In genomic region chr3:171778493-171778892, GRCh38 we compare ENCODE assay signal across 27 cellular contexts. TPM values are rescaled to one million over a fixed set of nuclear protein-coding genes. Genes with fewer than 3 reads are reported as not detected.
DNase-seq lines count a peak whose midpoint lies in the region; ATAC-seq and TF ChIP-seq lines count a peak whose summit lies in the region.
"Had no signal": no experiment of that assay in that cellular context is flagged by ENCODE, and none has a peak within 500 bp of the region (broad histone marks: within the 10 kb centered on the region; RNA-seq: fewer than 3 reads in every experiment).

No MANE protein-coding gene starts in this region.

- H2AK5ac ChIP-seq in IMR-90 (ENCODE audit: low read depth, low read length) = no peak overlapping the region

- H3K79me1 ChIP-seq in IMR-90 (ENCODE audit: low read depth in 1 of 2, low read length in 2 of 2) = peaks cover 9 to 16% of the 10 kb centered on the region in 2 experiments; a peak in 3 of 4 replicates

- 94% methylated on average over 5 of the region's 5 CpGs; no CpG with 5 or more reads in 1 of the 2 experiments for WGBS in IMR-90 (ENCODE audit: extremely low coverage in 2 of 2, insufficient read length in 1 of 2), 2 experiments
- WGBS in GM23248 (ENCODE audit: low coverage in 1 of 2, low lambda C conversion rate in 2 of 2, missing lambda C conversion rate in 2 of 2), 2 experiments = 90 to 95% methylated on average over 5 of the region's 5 CpGs

- TF ChIP-seq RAD21 in IMR-90 (IDR thresholded peaks at IDR 0.05; ENCODE audit: low read length) = no peak

- TF ChIP-seq CTCF in GM13977 (IDR thresholded peaks at IDR 0.05; ENCODE audit: extremely low read depth, insufficient read depth, missing control alignments) (peak; percentile 3), IMR-90 (conservative IDR thresholded peaks at IDR 0.05; ENCODE audit: low read depth, low read length) (no peak), dorsolateral prefrontal cortex (IDR thresholded peaks at IDR 0.05 in 54 of 56, conservative IDR thresholded peaks at IDR 0.05 in 2 of 56; ENCODE audit: low read depth in 1 of 56, partially characterized antibody in 56 of 56) (peak in 23 of 56 donors; percentile 14 to 57 (median 27)), A673 (conservative IDR thresholded peaks at IDR 0.05; ENCODE audit: low read depth, low read length) (no peak)

- ATAC-seq in IMR-90 (ENCODE audit: low read depth) = no peak
- ATAC-seq: foreskin keratinocyte, psoas muscle had no signal

- in situ Hi-C loops in GM13977 (cut with MboI; ENCODE audit: low pct_unique_long_range_greater_than_20kb, low sequenced_read_pairs, unreplicated experiment) (no loop called here), IMR-90 (cut with MboI; ENCODE audit: low sequenced_read_pairs) (no loop called here), GM23248 (cut with MboI) (no loop called here), KBM-7 (cut with MboI; ENCODE audit: low pct_unique_long_range_greater_than_20kb, low sequenced_read_pairs) (no loop called here)

- no peaks in the 10 kb centered on the region for H3K27me3 Mint-ChIP-seq in activated T-cell treated with anti-CD3 and anti-CD28 coated beads, Interleukin-2, amount 50 U/mL, for 24 hours

- H2BK5ac ChIP-seq in IMR-90 (ENCODE audit: low read depth, low read length, poor library complexity, severe bottlenecking) = no peak overlapping the region

- H3K4me3 ChIP-seq in IMR-90 (ENCODE audit: insufficient read depth, low read depth, low read length) (no peak overlapping the region), dorsolateral prefrontal cortex (no peak overlapping the region), GM23248 (no peak overlapping the region), A673 (ENCODE audit: low read depth, low read length, poor library complexity, severe bottlenecking) (no peak overlapping the region)
- H3K4me3 ChIP-seq: esophagus muscularis mucosa, hepatocyte, psoas muscle, uterus had no signal

- no peak overlapping the region for H3K14ac ChIP-seq in IMR-90 (replicated peaks; ENCODE audit: low read depth, low read length)

- H3K4me2 ChIP-seq in IMR-90 (ENCODE audit: low read depth, low read length) = no peak overlapping the region
- H3K4me2 ChIP-seq in GM23248 (ENCODE audit: unreplicated experiment) = no peak overlapping the region
- H3K4me2 ChIP-seq: hepatocyte had no signal

- H3K27ac Mint-ChIP-seq in activated T-cell treated with anti-CD3 and anti-CD28 coated beads, Interleukin-2, amount 50 U/mL, for 24 hours = no peak overlapping the region
- H3K27ac Mint-ChIP-seq: activated CD4-positive, alpha-beta T cell treated with anti-CD3 and anti-CD28 coated beads, Interleukin-2, amount 10 ng/mL, durations not matched to agents 7 days and 5 days; activated T-cell treated with anti-CD3 and anti-CD28 coated beads, Interleukin-2, amount 50 U/mL, for 72 hours; brain; CD4-positive, CD25-positive, alpha-beta regulatory T cell; H9 had no signal

- no peak overlapping the region for H2AK9ac ChIP-seq in IMR-90 (replicated peaks; ENCODE audit: low read depth, low read length, poor library complexity)

- dilution Hi-C loops in IMR-90 (cut with HindIII; ENCODE audit: low sequenced_read_pairs, unreplicated experiment) = no loop called here

- POLR2A ChIA-PET in IMR-90 (lab: Charles Lee; ENCODE audit: unreplicated experiment) = no interaction called here
- POLR2A ChIA-PET in A673 (lab: Charles Lee; ENCODE audit: low non-redundant PET) = no interaction called here

- no peak overlapping the region for H4K8ac ChIP-seq in IMR-90 (ENCODE audit: low read depth in 2 of 2, low read length in 2 of 2)

- H3K4ac ChIP-seq in IMR-90 (ENCODE audit: low read depth, low read length) = no peak overlapping the region

- peaks cover 17% of the 10 kb centered on the region for H3F3A ChIP-seq in GM23248 (ENCODE audit: insufficient read depth)

- H3K9me3 ChIP-seq in IMR-90 (ENCODE audit: control insufficient read depth, insufficient read depth, low read length) = peaks cover 4% of the 10 kb centered on the region; the same call in 1 of the 2 replicates
- H3K9me3 ChIP-seq in GM23248 (ENCODE audit: low read depth) = no peaks in the 10 kb centered on the region
- no peaks in the 10 kb centered on the region for H3K9me3 ChIP-seq in A673 (ENCODE audit: low read depth, low read length, poor library complexity, severe bottlenecking)
- H3K9me3 ChIP-seq: esophagus muscularis mucosa, psoas muscle, uterus had no signal

- H3K27me3 ChIP-seq in IMR-90 (ENCODE audit: control insufficient read depth, insufficient read depth, low read length) = no peaks in the 10 kb centered on the region
- H3K27me3 ChIP-seq in dorsolateral prefrontal cortex = no peaks in the 10 kb centered on the region
- no peaks in the 10 kb centered on the region for H3K27me3 ChIP-seq in GM23248 (replicated peaks; ENCODE audit: insufficient read depth)
- no peaks in the 10 kb centered on the region for H3K27me3 ChIP-seq in A673 (replicated peaks; ENCODE audit: insufficient read depth, low read depth, low read length, poor library complexity)
- H3K27me3 ChIP-seq: esophagus muscularis mucosa, foreskin keratinocyte, hepatocyte, uterus had no signal

- no peak overlapping the region for H2BK15ac ChIP-seq in IMR-90 (ENCODE audit: low read depth, low read length)

- peaks cover 3% of the 10 kb centered on the region; the same call in 1 of the 2 replicates for H3K9me1 ChIP-seq in IMR-90 (ENCODE audit: insufficient read depth, low read length)

- H3K9me2 ChIP-seq in GM23248 (ENCODE audit: insufficient read depth) = no peaks in the 10 kb centered on the region

- BruUV-seq in IMR-90 (replicated peaks; lab: Mats Ljungman, UMichigan) (no TSS peak), A673 (replicated peaks; lab: Mats Ljungman, UMichigan) (no TSS peak)

- DNase-seq in GM13977 (ENCODE audit: low spot score) (no peak), IMR-90 (no peak), dorsolateral prefrontal cortex (no peak), pons (ENCODE audit: low spot score) (peak; percentile 87), GM23248 (no peak), KBM-7 (no peak), A673 (ENCODE audit: low spot score) (no peak)
- DNase-seq in activated T-cell treated with anti-CD3 and anti-CD28 coated beads, Interleukin-2, amount 50 U/mL, for 24 hours = no peak
- DNase-seq: activated CD4-positive, alpha-beta T cell treated with anti-CD3 and anti-CD28 coated beads, Interleukin-2, amount 10 ng/mL, durations not matched to agents 7 days and 5 days; activated naive CD4-positive, alpha-beta T cell; activated T-cell treated with anti-CD3 and anti-CD28 coated beads, Interleukin-2, amount 50 U/mL, for 72 hours; CD4-positive, CD25-positive, alpha-beta regulatory T cell; effector memory CD4-positive, alpha-beta T cell; foreskin keratinocyte; H9; Karpas-422; mesenchymal stem cell; NCI-H1694; NCI-H510A; OCI-M1; psoas muscle; SHP77; stimulated activated naive CD4-positive, alpha-beta T cell treated with Interleukin-2 at 50 U/mL for 16 hours; uterus had no signal

- no peak overlapping the region for H2BK20ac ChIP-seq in IMR-90 (ENCODE audit: low read depth, low read length)

- no peak for TF ChIP-seq POLR2A in IMR-90 (IDR thresholded peaks at IDR 0.05; ENCODE audit: low read depth, low read length)

- H3K79me2 ChIP-seq in GM23248 (ENCODE audit: insufficient read depth) = no peaks in the 10 kb centered on the region

- H3K18ac ChIP-seq in IMR-90 (ENCODE audit: low read depth, low read length) = no peak overlapping the region

- no peaks in the 10 kb centered on the region for H3K36me3 Mint-ChIP-seq in activated T-cell treated with anti-CD3 and anti-CD28 coated beads, Interleukin-2, amount 50 U/mL, for 24 hours (ENCODE audit: low read depth)
- H3K36me3 Mint-ChIP-seq: brain; CD4-positive, CD25-positive, alpha-beta regulatory T cell had no signal

- H3K4me1 ChIP-seq in IMR-90 (ENCODE audit: control insufficient read depth, insufficient read depth, low read length) (peaks cover 8% of the 10 kb centered on the region), GM23248 (ENCODE audit: insufficient read depth) (peaks cover 14% of the 10 kb centered on the region), A673 (ENCODE audit: insufficient read depth, low read length, poor library complexity, severe bottlenecking) (no peaks in the 10 kb centered on the region)
- H3K4me1 ChIP-seq: psoas muscle, uterus had no signal

- no peak overlapping the region for H3K56ac ChIP-seq in IMR-90 (ENCODE audit: extremely low read depth, insufficient read depth, low read length)

- no peaks in the 10 kb centered on the region for H3K4me1 Mint-ChIP-seq in activated T-cell treated with anti-CD3 and anti-CD28 coated beads, Interleukin-2, amount 50 U/mL, for 24 hours (ENCODE audit: low read depth)
- H3K4me1 Mint-ChIP-seq: activated CD4-positive, alpha-beta T cell treated with anti-CD3 and anti-CD28 coated beads, Interleukin-2, amount 10 ng/mL, durations not matched to agents 7 days and 5 days had no signal

- no peak overlapping the region for H2AFZ ChIP-seq in IMR-90 (replicated peaks; ENCODE audit: low read length, poor library complexity)
- no peak overlapping the region for H2AFZ ChIP-seq in GM23248
- H2AFZ ChIP-seq: hepatocyte had no signal

- H4K20me1 ChIP-seq in IMR-90 (ENCODE audit: insufficient read depth, low read length) (peaks cover 3% of the 10 kb centered on the region; the same call in 1 of the 2 replicates), GM23248 (ENCODE audit: insufficient read depth) (no peaks in the 10 kb centered on the region)

- H3K23ac ChIP-seq in IMR-90 (ENCODE audit: low read depth, low read length) = no peak overlapping the region

- no peaks in the 10 kb centered on the region for H3K36me3 ChIP-seq in IMR-90 (ENCODE audit: control insufficient read depth, insufficient read depth, low read length)
- H3K36me3 ChIP-seq in GM23248 (ENCODE audit: low read depth) = no peaks in the 10 kb centered on the region
- H3K36me3 ChIP-seq in A673 (ENCODE audit: insufficient read depth, low read length, poor library complexity, severe bottlenecking) = no peaks in the 10 kb centered on the region
- H3K36me3 ChIP-seq: esophagus muscularis mucosa, uterus had no signal

- H4K91ac ChIP-seq in IMR-90 (ENCODE audit: insufficient read depth, low read depth, low read length) = no peak overlapping the region

- H3K4me3 Mint-ChIP-seq in activated T-cell treated with anti-CD3 and anti-CD28 coated beads, Interleukin-2, amount 50 U/mL, for 24 hours = no peak overlapping the region
- H3K4me3 Mint-ChIP-seq: activated CD4-positive, alpha-beta T cell treated with anti-CD3 and anti-CD28 coated beads, Interleukin-2, amount 10 ng/mL, durations not matched to agents 7 days and 5 days; activated T-cell treated with anti-CD3 and anti-CD28 coated beads, Interleukin-2, amount 50 U/mL, for 72 hours; brain; CD4-positive, CD25-positive, alpha-beta regulatory T cell; H9 had no signal

- H4K5ac ChIP-seq in IMR-90 (ENCODE audit: low read depth, low read length) = peak overlapping the region; percentile 48; the same call in 1 of the 2 replicates

- CTCF ChIA-PET in IMR-90 (lab: Yijun Ruan, JAX) = no interaction called here
- CTCF ChIA-PET in A673 (lab: Charles Lee) = no interaction called here

- H3K9ac ChIP-seq in IMR-90 (ENCODE audit: low read depth, low read length) (no peak overlapping the region), GM23248 (no peak overlapping the region)

- H3K27ac ChIP-seq in IMR-90 (ENCODE audit: insufficient read depth, low read length) (no peak overlapping the region), dorsolateral prefrontal cortex (peak overlapping the region in 58 of 59 donors; percentile 3 to 100 (median 94)), GM23248 (no peak overlapping the region), A673 (ENCODE audit: low read depth, low read length, poor library complexity, severe bottlenecking) (no peak overlapping the region)
- H3K27ac ChIP-seq: esophagus muscularis mucosa, hepatocyte, psoas muscle, uterus had no signal

- H3K9me3 Mint-ChIP-seq in activated T-cell treated with anti-CD3 and anti-CD28 coated beads, Interleukin-2, amount 50 U/mL, for 24 hours = no peaks in the 10 kb centered on the region
- H3K9me3 Mint-ChIP-seq: activated CD4-positive, alpha-beta T cell treated with anti-CD3 and anti-CD28 coated beads, Interleukin-2, amount 10 ng/mL, durations not matched to agents 7 days and 5 days; activated T-cell treated with anti-CD3 and anti-CD28 coated beads, Interleukin-2, amount 50 U/mL, for 72 hours; brain; H9 had no signal

- H2BK120ac ChIP-seq in IMR-90 (ENCODE audit: low read depth, low read length) = no peak overlapping the region

- intact Hi-C loops in IMR-90 (cut with micrococcal nuclease) = loop anchor here (10.0 kb wide), 1 partner anchor 1024 kb away; no protein-coding TSS in a partner anchor
- intact Hi-C loops in dorsolateral prefrontal cortex (cut with DNase I) = loop anchor here in 1 of 2 donors (5.0 kb wide), 1 partner anchor 54 kb away; no protein-coding TSS in a partner anchor
- intact Hi-C loops in A673 (cut with micrococcal nuclease; ENCODE audit: unreplicated experiment) = loop anchor here (10.0 kb wide), 2 partner anchors 164 to 576 kb away; no protein-coding TSS in a partner anchor

RNA-seq across cellular contexts. Expression of gene PLD1, which starts 31.8 kb away (rescaled TPM):
- total RNA-seq in IMR-90 (2012; rRNA removed) = 9.2 and 9.7 TPM in 2 replicates
- polyA plus RNA-seq in IMR-90 (2012; rRNA removed) = 2.6 and 3.3 TPM in 2 replicates
- polyA plus RNA-seq in IMR-90 (2012; cell fraction: cytosol; rRNA removed) = 1.3 and 1.5 TPM in 2 replicates
- 2.7 and 23.1 TPM in 2 replicates for polyA plus RNA-seq in IMR-90 (2012; cell fraction: nucleus; rRNA removed; ENCODE audit: low replicate concordance)
- 100 to 1,000 TPM in 2 of 120 experiments, 10 to 100 TPM in 118; 16.2 to 167 (median 39.0) TPM for total RNA-seq in dorsolateral prefrontal cortex
- 1.8 and 4.6 TPM in 2 replicates for total RNA-seq in GM23248 (2014; rRNA removed; shearing (Covaris generic))
- polyA plus RNA-seq in GM23248 (2016; fragmentation: Nextera tagmentation; extraction: Ambion mirVana) = 3.0 and 3.6 TPM in 2 replicates
- total RNA-seq in A673 (2021) = 3.2 and 4.6 TPM in 2 replicates

Comparison
In these comparisons a context has a peak if more than half of its experiments do, and no peak if none do; other contexts are left out.
1. H3K27ac ChIP-seq: peak in dorsolateral prefrontal cortex (58 of 59); none in IMR-90 (single experiment), GM23248 (single experiment) and A673 (single experiment).